In genomic region chr19:5870986-5871394, GRCh38 we compare ENCODE assay signal across 1 cellular context.
A peak's percentile ranks its signal among the peaks of the same experiment; 100 is the strongest.
TF ChIP-seq lines count a peak whose summit lies in the region.

No MANE protein-coding gene starts in this region.

TF ChIP-seq in HepG2, 621 proteins besides CTCF, POLR2A, EP300 and RAD21 (continued from another document and continues in another):
- no peak for TF ChIP-seq NFAT5 (CRISPR knock-in tag; IDR thresholded peaks at IDR 0.05)
- TF ChIP-seq NFATC3 (CRISPR knock-in tag; IDR thresholded peaks at IDR 0.05): no peak
- no peak for TF ChIP-seq ZNF235 (CRISPR knock-in tag; IDR thresholded peaks at IDR 0.05; ENCODE audit: borderline replicate concordance)
- TF ChIP-seq ZBTB7B (CRISPR knock-in tag; IDR thresholded peaks at IDR 0.05): peak; percentile 82; the same call in 1 of the 2 replicates
- no peak; the same call in 1 of the 2 replicates for TF ChIP-seq MZF1 (CRISPR knock-in tag; IDR thresholded peaks at IDR 0.05; ENCODE audit: borderline replicate concordance)
- TF ChIP-seq KDM4B (CRISPR knock-in tag; IDR thresholded peaks at IDR 0.05): peak; percentile 89; the same call in 1 of the 2 replicates
- TF ChIP-seq PRMT3 (CRISPR knock-in tag; IDR thresholded peaks at IDR 0.05; ENCODE audit: borderline replicate concordance, low read depth): no peak
- TF ChIP-seq GABPB1 (CRISPR knock-in tag; IDR thresholded peaks at IDR 0.05): peak; percentile 70
- peak; percentile 53; the same call in 1 of the 2 replicates for TF ChIP-seq ZNF646 (CRISPR knock-in tag; IDR thresholded peaks at IDR 0.05)
- no peak for TF ChIP-seq ZNF530 (CRISPR knock-in tag; IDR thresholded peaks at IDR 0.05; ENCODE audit: low read depth)
- no peak for TF ChIP-seq MBD4 (IDR thresholded peaks at IDR 0.05; ENCODE audit: borderline replicate concordance, low read length)
- peak; percentile 89 for TF ChIP-seq ARNTL (CRISPR knock-in tag; IDR thresholded peaks at IDR 0.05)
- no peak for TF ChIP-seq ZNF382 (CRISPR knock-in tag; IDR thresholded peaks at IDR 0.05; ENCODE audit: borderline replicate concordance)
- no peak for TF ChIP-seq ZNF776 (CRISPR knock-in tag; IDR thresholded peaks at IDR 0.05)
- no peak for TF ChIP-seq GLMP (CRISPR knock-in tag; IDR thresholded peaks at IDR 0.05; ENCODE audit: borderline replicate concordance)
- peak; percentile 86 for TF ChIP-seq KDM2A (CRISPR knock-in tag; IDR thresholded peaks at IDR 0.05; ENCODE audit: borderline replicate concordance, low read depth)
- peak; percentile 82 for TF ChIP-seq ZBTB33 (CRISPR knock-in tag; IDR thresholded peaks at IDR 0.05)
- no peak for TF ChIP-seq HNRNPK (IDR thresholded peaks at IDR 0.05; ENCODE audit: low read depth, low read length, poor library complexity, severe bottlenecking)
- TF ChIP-seq ZNF710 (CRISPR knock-in tag; IDR thresholded peaks at IDR 0.05; ENCODE audit: borderline replicate concordance): peak; percentile 83; the same call in 1 of the 2 replicates
- TF ChIP-seq NCOA5 (CRISPR knock-in tag; IDR thresholded peaks at IDR 0.05): no peak
- TF ChIP-seq ZNF30 (CRISPR knock-in tag; IDR thresholded peaks at IDR 0.05): no peak
- TF ChIP-seq ZNF362 (CRISPR knock-in tag; IDR thresholded peaks at IDR 0.05; ENCODE audit: borderline replicate concordance): peak; percentile 69
- peak; percentile 89 for TF ChIP-seq AKAP8 (CRISPR knock-in tag; IDR thresholded peaks at IDR 0.05)
- peak; percentile 57; the same call in 1 of the 2 replicates for TF ChIP-seq ZNF782 (CRISPR knock-in tag; IDR thresholded peaks at IDR 0.05; ENCODE audit: borderline replicate concordance)
- TF ChIP-seq DMAP1 (CRISPR knock-in tag; IDR thresholded peaks at IDR 0.05): peak; percentile 61; the same call in 1 of the 2 replicates
- TF ChIP-seq ZNF569 (CRISPR knock-in tag; IDR thresholded peaks at IDR 0.05; ENCODE audit: borderline replicate concordance): no peak
- TF ChIP-seq RFX5 (IDR thresholded peaks at IDR 0.05; ENCODE audit: low read depth, low read length): no peak
- 0 out of 2 replicates have a peak, but pooled peaks have one; percentile 44 for TF ChIP-seq ZNF512B (CRISPR knock-in tag; IDR thresholded peaks at IDR 0.05; ENCODE audit: borderline replicate concordance)
- TF ChIP-seq SOX5 (CRISPR knock-in tag; IDR thresholded peaks at IDR 0.05; ENCODE audit: borderline replicate concordance): peak; percentile 97
- TF ChIP-seq ZC3H4 (CRISPR knock-in tag; IDR thresholded peaks at IDR 0.05; ENCODE audit: borderline replicate concordance): no peak
- peak; percentile 89 for TF ChIP-seq HOXA5 (CRISPR knock-in tag; IDR thresholded peaks at IDR 0.05)
